Comparison of ENCODE assay signal across 12 cellular contexts in genomic region chr5:98940586-98940985, GRCh38. TPM values are rescaled to one million over a fixed set of nuclear protein-coding genes. Genes with fewer than 3 reads are reported as not detected.
A peak's percentile ranks its signal among the peaks of the same experiment; 100 is the strongest.
DNase-seq lines count a peak whose midpoint lies in the region; ATAC-seq and TF ChIP-seq lines count a peak whose summit lies in the region.
"Had no signal": no experiment of that assay in that cellular context is flagged by ENCODE, and none has a peak within 500 bp of the region (broad histone marks: within the 10 kb centered on the region; RNA-seq: fewer than 3 reads in every experiment).

No MANE protein-coding gene starts in this region.

- H3K4me3 ChIP-seq in esophagus muscularis mucosa = no peak overlapping the region
- H3K4me3 ChIP-seq: GM12878, tibial nerve had no signal

- peak overlapping the region; percentile 90 to 96 (median 94) for H3K27ac Mint-ChIP-seq in CD14-positive monocyte
- H3K27ac Mint-ChIP-seq in IgD-negative memory B cell = peak overlapping the region in 2 of 3 donors; percentile 10 to 90
- H3K27ac Mint-ChIP-seq: activated CD8-positive, alpha-beta T cell treated with anti-CD3 and anti-CD28 coated beads for 36 hours had no signal

- H3K9me3 ChIP-seq in esophagus muscularis mucosa = no peaks in the 10 kb centered on the region
- H3K9me3 ChIP-seq: tibial nerve had no signal

- peaks cover 47 to 55% (median 52%) of the 10 kb centered on the region in 4 donors for H3K4me1 ChIP-seq in esophagus muscularis mucosa

- no peak for TF ChIP-seq POLR2A in esophagus muscularis mucosa (IDR thresholded peaks at IDR 0.05; ENCODE audit: low read depth)

- H3K27ac ChIP-seq in esophagus muscularis mucosa (replicated peaks in 1 of 4) = peak overlapping the region; percentile 19 to 34 (median 28)

- DNase-seq in CD14-positive monocyte (ENCODE audit: low spot score) = no peak
- DNase-seq in esophagus muscularis mucosa (ENCODE audit: extremely low spot score) = no peak
- DNase-seq in midbrain (lab: John Stamatoyannopoulos, UW) = peak; percentile 53
- no peak for DNase-seq in NCI-H748 (lab: John Stamatoyannopoulos, UW; ENCODE audit: unreplicated experiment)
- DNase-seq in stimulated activated CD4-positive, alpha-beta T cell treated with anti-CD3 and anti-CD28 coated beads, Interleukin-15, amount 100 ng/mL, for 24 hours = no peak
- no peak for DNase-seq in islet precursor cell
- DNase-seq: activated CD8-positive, alpha-beta T cell treated with anti-CD3 and anti-CD28 coated beads for 36 hours; amniotic stem cell had no signal

- H3K4me1 Mint-ChIP-seq in CD14-positive monocyte (peaks cover 55% of the 10 kb centered on the region), IgD-negative memory B cell (peaks cover 16 to 37% (median 29%) of the 10 kb centered on the region in 3 donors)

- no peak for TF ChIP-seq EP300 in esophagus muscularis mucosa (IDR thresholded peaks at IDR 0.05)

- no peaks in the 10 kb centered on the region for H3K27me3 ChIP-seq in esophagus muscularis mucosa
- H3K27me3 ChIP-seq: tibial nerve had no signal

- no peaks in the 10 kb centered on the region for H3K36me3 ChIP-seq in esophagus muscularis mucosa
- H3K36me3 ChIP-seq: tibial nerve had no signal

- WGBS in esophagus muscularis mucosa = 12% methylated on average over 2 of the region's 2 CpGs

- no peaks in the 10 kb centered on the region for H3K9me3 Mint-ChIP-seq in CD14-positive monocyte
- H3K9me3 Mint-ChIP-seq in IgD-negative memory B cell = no peaks in the 10 kb centered on the region
- H3K9me3 Mint-ChIP-seq: activated CD8-positive, alpha-beta T cell treated with anti-CD3 and anti-CD28 coated beads for 36 hours had no signal

- H3K4me3 Mint-ChIP-seq in CD14-positive monocyte (no peak overlapping the region), IgD-negative memory B cell (no peak overlapping the region)
- H3K4me3 Mint-ChIP-seq: activated CD8-positive, alpha-beta T cell treated with anti-CD3 and anti-CD28 coated beads for 36 hours had no signal

- TF ChIP-seq CTCF in CD14-positive monocyte (IDR thresholded peaks at IDR 0.05) (no peak), esophagus muscularis mucosa (IDR thresholded peaks at IDR 0.05) (no peak)

- H3K27me3 Mint-ChIP-seq in CD14-positive monocyte (ENCODE audit: low read depth in 3 of 3) = peaks cover 0 to 1% (median 0%) of the 10 kb centered on the region in 3 donors
- no peaks in the 10 kb centered on the region for H3K27me3 Mint-ChIP-seq in IgD-negative memory B cell
- H3K27me3 Mint-ChIP-seq: activated CD8-positive, alpha-beta T cell treated with anti-CD3 and anti-CD28 coated beads for 36 hours had no signal

- no peak for ATAC-seq in HG02642 (IDR thresholded peaks at IDR 0.05; ENCODE audit: poor library complexity, unreplicated experiment)
- ATAC-seq: activated CD8-positive, alpha-beta T cell treated with anti-CD3 and anti-CD28 coated beads for 36 hours; GM12878 had no signal

- intact Hi-C loops in CD14-positive monocyte (cut with micrococcal nuclease) (loop anchor here in 1 of 2 donors (5.0 kb wide), 1 partner anchor 37 kb away; no protein-coding TSS in a partner anchor), esophagus muscularis mucosa (cut with DNase I) (no loop called here)

- H3K36me3 Mint-ChIP-seq in CD14-positive monocyte (no peaks in the 10 kb centered on the region), IgD-negative memory B cell (peaks cover 3% of the 10 kb centered on the region)

RNA-seq across cellular contexts. Expression of gene CHD1, which starts 11.8 kb away (rescaled TPM):
- polyA plus RNA-seq in CD14-positive monocyte (1 to 10 TPM; 3.1 to 6.7 TPM), IgD-negative memory B cell (13.9 TPM)
- total RNA-seq in esophagus muscularis mucosa = 10 to 100 TPM; 25.8 to 69.3 (median 34.5) TPM
